In the genomic region with DNA sequence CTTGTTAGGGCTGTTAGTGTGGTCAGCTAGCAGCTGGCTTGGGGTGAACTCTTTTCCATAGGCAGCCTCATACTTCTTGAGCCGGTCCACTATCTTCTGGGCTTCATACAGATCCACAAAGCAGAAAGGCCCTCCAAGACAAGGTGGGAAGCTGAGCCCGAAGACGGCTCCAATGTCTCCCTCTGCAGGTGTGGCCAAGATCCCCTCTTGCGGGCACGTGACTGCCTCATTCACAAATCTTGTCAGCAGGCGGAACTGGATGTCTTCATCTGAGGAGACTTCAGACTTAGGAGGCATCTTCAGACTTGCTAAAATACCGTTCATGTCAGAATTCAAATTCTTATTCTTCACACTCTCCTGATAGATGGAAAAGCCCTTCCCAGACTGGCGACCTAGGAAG, we compare ENCODE assay signal across 34 cellular contexts. TPM values are rescaled to one million over a fixed set of nuclear protein-coding genes. Genes with fewer than 3 reads are reported as not detected.
"Had no signal": no experiment of that assay in that cellular context is flagged by ENCODE, and none has a peak within 500 bp of the region (broad histone marks: within the 10 kb centered on the region; RNA-seq: fewer than 3 reads in every experiment).

No MANE protein-coding gene starts in this region.

- H3K36me3 Mint-ChIP-seq: activated CD8-positive, alpha-beta memory T cell treated with anti-CD3 and anti-CD28 coated beads, Interleukin-2, amount 10 ng/mL, durations not matched to agents 7 days and 5 days; activated naive CD4-positive, alpha-beta T cell treated with anti-CD3 and anti-CD28 coated beads, Interleukin-2, amount 10 ng/mL, durations not matched to agents 7 days and 5 days; activated naive CD4-positive, alpha-beta T cell treated with anti-CD3 and anti-CD28 coated beads, Interleukin-2, amount 50 U/mL, for 24 hours; activated naive CD8-positive, alpha-beta T cell; activated naive CD8-positive, alpha-beta T cell treated with anti-CD3 and anti-CD28 coated beads, Interleukin-2, amount 10 ng/mL, durations not matched to agents 7 days and 5 days had no signal

- H3K9me3 ChIP-seq: ascending aorta, breast epithelium had no signal

- H3K27ac Mint-ChIP-seq: activated CD4-positive, alpha-beta memory T cell treated with anti-CD3 and anti-CD28 coated beads, Interleukin-2, amount 10 ng/mL, durations not matched to agents 7 days and 5 days; activated CD4-positive, alpha-beta T cell treated with anti-CD3 and anti-CD28 coated beads for 36 hours; activated CD4-positive, alpha-beta T cell treated with anti-CD3 and anti-CD28 coated beads, Interleukin-2, amount 10 ng/mL, durations not matched to agents 7 days and 5 days; activated CD8-positive, alpha-beta memory T cell treated with anti-CD3 and anti-CD28 coated beads, Interleukin-2, amount 10 ng/mL, durations not matched to agents 7 days and 5 days; activated CD8-positive, alpha-beta T cell treated with anti-CD3 and anti-CD28 coated beads, Interleukin-2, amount 10 ng/mL, durations not matched to agents 7 days and 5 days; activated naive CD4-positive, alpha-beta T cell treated with anti-CD3 and anti-CD28 coated beads, Interleukin-2, amount 10 ng/mL, durations not matched to agents 7 days and 5 days; activated naive CD4-positive, alpha-beta T cell treated with anti-CD3 and anti-CD28 coated beads, Interleukin-2, amount 50 U/mL, for 24 hours; activated naive CD8-positive, alpha-beta T cell; activated naive CD8-positive, alpha-beta T cell treated with anti-CD3 and anti-CD28 coated beads, Interleukin-2, amount 10 ng/mL, durations not matched to agents 7 days and 5 days; activated naive CD8-positive, alpha-beta T cell treated with anti-CD3 and anti-CD28 coated beads, Interleukin-2, amount 50 U/mL, for 24 hours; activated T-cell treated with anti-CD3 and anti-CD28 coated beads, Interleukin-2, amount 50 U/mL, for 24 hours; activated T-helper 2 cell treated with anti-CD3 and anti-CD28 coated beads, Interferon-gamma antibody, Interleukin-2, Interleukin-4, amounts not matched to agents 10 μg/mL and 5 μg/mL and 100 μg/mL, durations not matched to agents 14 hours and 24 hours and 36 hours; T-helper 1 cell treated with Interleukin-12 subunit alpha and Interleukin-12 subunit beta and Interleukin-4 antibody, amounts not matched to agents 30 μg/mL and 1 μg/mL, for 36 hours; T-helper 2 cell treated with Interferon-gamma antibody and Interleukin-4, amounts not matched to agents 5 μg/mL and 100 μg/mL, for 36 hours had no signal

- DNase-seq: activated CD4-positive, alpha-beta memory T cell treated with anti-CD3 and anti-CD28 coated beads, Interleukin-2, amount 10 ng/mL, durations not matched to agents 7 days and 5 days; activated CD4-positive, alpha-beta T cell treated with anti-CD3 and anti-CD28 coated beads for 1 hour; activated CD4-positive, alpha-beta T cell treated with anti-CD3 and anti-CD28 coated beads for 36 hours; activated CD4-positive, alpha-beta T cell treated with anti-CD3 and anti-CD28 coated beads for 48 hours; activated CD4-positive, alpha-beta T cell treated with anti-CD3 and anti-CD28 coated beads, Interleukin-2, amount 10 ng/mL, durations not matched to agents 7 days and 5 days; activated CD4-positive, alpha-beta T cell treated with anti-CD3 and anti-CD28 coated beads, Interleukin-2, amount 50 U/mL, for 48 hours; activated CD4-positive, CD25-positive, alpha-beta regulatory T cell; activated CD8-positive, alpha-beta memory T cell treated with anti-CD3 and anti-CD28 coated beads for 24 hours; activated CD8-positive, alpha-beta memory T cell treated with anti-CD3 and anti-CD28 coated beads, Interleukin-2, amount 10 ng/mL, durations not matched to agents 7 days and 5 days; activated CD8-positive, alpha-beta memory T cell treated with anti-CD3 and anti-CD28 coated beads, Interleukin-2, amount 50 U/mL, for 48 hours; activated CD8-positive, alpha-beta T cell treated with anti-CD3 and anti-CD28 coated beads, Interleukin-2, amount 10 ng/mL, durations not matched to agents 7 days and 5 days; activated effector memory CD4-positive, alpha-beta T cell treated with Interleukin-2 at 50 U/mL for 16 hours; activated gamma-delta T cell; activated naive CD4-positive, alpha-beta T cell treated with anti-CD3 and anti-CD28 coated beads, Interleukin-2, amount 10 ng/mL, durations not matched to agents 7 days and 5 days; activated naive CD4-positive, alpha-beta T cell treated with Interleukin-2 at 50 U/mL for 16 hours; activated naive CD8-positive, alpha-beta T cell treated with anti-CD3 and anti-CD28 coated beads, Interleukin-2, amount 10 ng/mL, durations not matched to agents 7 days and 5 days; activated naive CD8-positive, alpha-beta T cell treated with anti-CD3 and anti-CD28 coated beads, Interleukin-2, amount 50 U/mL, for 24 hours; activated T-cell treated with anti-CD3 and anti-CD28 coated beads, Interleukin-2, amount 50 U/mL, for 24 hours; activated T-cell treated with anti-CD3 and anti-CD28 coated beads, Interleukin-2, amount 50 U/mL, for 48 hours; brain microvascular endothelial cell; central memory CD4-positive, alpha-beta T cell; T-helper 2 cell; T-helper 9 cell had no signal

- H3K4me1 Mint-ChIP-seq: activated CD4-positive, alpha-beta memory T cell treated with anti-CD3 and anti-CD28 coated beads, Interleukin-2, amount 10 ng/mL, durations not matched to agents 7 days and 5 days; activated CD4-positive, alpha-beta T cell treated with anti-CD3 and anti-CD28 coated beads for 36 hours; activated CD4-positive, alpha-beta T cell treated with anti-CD3 and anti-CD28 coated beads, Interleukin-2, amount 10 ng/mL, durations not matched to agents 7 days and 5 days; activated CD8-positive, alpha-beta memory T cell treated with anti-CD3 and anti-CD28 coated beads, Interleukin-2, amount 10 ng/mL, durations not matched to agents 7 days and 5 days; activated naive CD4-positive, alpha-beta T cell treated with anti-CD3 and anti-CD28 coated beads, Interleukin-2, amount 10 ng/mL, durations not matched to agents 7 days and 5 days; activated naive CD4-positive, alpha-beta T cell treated with anti-CD3 and anti-CD28 coated beads, Interleukin-2, amount 50 U/mL, for 24 hours; activated naive CD8-positive, alpha-beta T cell treated with anti-CD3 and anti-CD28 coated beads, Interleukin-2, amount 10 ng/mL, durations not matched to agents 7 days and 5 days; activated naive CD8-positive, alpha-beta T cell treated with anti-CD3 and anti-CD28 coated beads, Interleukin-2, amount 50 U/mL, for 24 hours had no signal

- H3K4me1 ChIP-seq: breast epithelium had no signal

- ATAC-seq: activated CD4-positive, alpha-beta T cell treated with anti-CD3 and anti-CD28 coated beads for 36 hours; activated CD4-positive, CD25-positive, alpha-beta regulatory T cell treated with anti-CD3 and anti-CD28 coated beads, Interleukin-2, amount 50 U/mL, for 24 hours; activated CD8-positive, alpha-beta memory T cell treated with anti-CD3 and anti-CD28 coated beads, Interleukin-2, amount 10 ng/mL, durations not matched to agents 7 days and 5 days; activated CD8-positive, alpha-beta T cell treated with anti-CD3 and anti-CD28 coated beads, Interleukin-2, amount 10 ng/mL, durations not matched to agents 7 days and 5 days; activated naive CD8-positive, alpha-beta T cell treated with anti-CD3 and anti-CD28 coated beads, Interleukin-2, amount 50 U/mL, for 24 hours had no signal

- H3K27ac ChIP-seq: ascending aorta, brain microvascular endothelial cell, breast epithelium, VCaP had no signal

- H3K27me3 Mint-ChIP-seq: activated naive CD4-positive, alpha-beta T cell treated with anti-CD3 and anti-CD28 coated beads, Interleukin-2, amount 50 U/mL, for 24 hours had no signal

- H3K9me3 Mint-ChIP-seq: activated CD4-positive, alpha-beta memory T cell treated with anti-CD3 and anti-CD28 coated beads, Interleukin-2, amount 10 ng/mL, durations not matched to agents 7 days and 5 days; activated CD4-positive, alpha-beta T cell treated with anti-CD3 and anti-CD28 coated beads, Interleukin-2, amount 10 ng/mL, durations not matched to agents 7 days and 5 days; activated naive CD4-positive, alpha-beta T cell treated with anti-CD3 and anti-CD28 coated beads, Interleukin-2, amount 10 ng/mL, durations not matched to agents 7 days and 5 days; activated naive CD4-positive, alpha-beta T cell treated with anti-CD3 and anti-CD28 coated beads, Interleukin-2, amount 50 U/mL, for 24 hours; activated naive CD8-positive, alpha-beta T cell treated with anti-CD3 and anti-CD28 coated beads, Interleukin-2, amount 10 ng/mL, durations not matched to agents 7 days and 5 days; activated naive CD8-positive, alpha-beta T cell treated with anti-CD3 and anti-CD28 coated beads, Interleukin-2, amount 50 U/mL, for 24 hours; activated T-cell treated with anti-CD3 and anti-CD28 coated beads, Interleukin-2, amount 50 U/mL, for 24 hours; activated T-helper 2 cell treated with anti-CD3 and anti-CD28 coated beads, Interferon-gamma antibody, Interleukin-2, Interleukin-4, amounts not matched to agents 10 μg/mL and 5 μg/mL and 100 μg/mL, durations not matched to agents 14 hours and 24 hours and 36 hours; T-helper 1 cell treated with Interleukin-12 subunit alpha and Interleukin-12 subunit beta and Interleukin-4 antibody, amounts not matched to agents 30 μg/mL and 1 μg/mL, for 36 hours; T-helper 2 cell treated with Interferon-gamma antibody and Interleukin-4, amounts not matched to agents 5 μg/mL and 100 μg/mL, for 36 hours had no signal

- H3K36me3 ChIP-seq: brain microvascular endothelial cell, breast epithelium had no signal

- H3K4me3 ChIP-seq: ascending aorta, breast epithelium had no signal

- FAIRE-seq: colon, TTC549 had no signal

- H3K4me3 Mint-ChIP-seq: activated CD4-positive, alpha-beta memory T cell treated with anti-CD3 and anti-CD28 coated beads, Interleukin-2, amount 10 ng/mL, durations not matched to agents 7 days and 5 days; activated CD4-positive, alpha-beta T cell treated with anti-CD3 and anti-CD28 coated beads for 36 hours; activated CD4-positive, alpha-beta T cell treated with anti-CD3 and anti-CD28 coated beads, Interleukin-2, amount 10 ng/mL, durations not matched to agents 7 days and 5 days; activated CD8-positive, alpha-beta memory T cell treated with anti-CD3 and anti-CD28 coated beads, Interleukin-2, amount 10 ng/mL, durations not matched to agents 7 days and 5 days; activated CD8-positive, alpha-beta T cell treated with anti-CD3 and anti-CD28 coated beads, Interleukin-2, amount 10 ng/mL, durations not matched to agents 7 days and 5 days; activated naive CD4-positive, alpha-beta T cell treated with anti-CD3 and anti-CD28 coated beads, Interleukin-2, amount 10 ng/mL, durations not matched to agents 7 days and 5 days; activated naive CD4-positive, alpha-beta T cell treated with anti-CD3 and anti-CD28 coated beads, Interleukin-2, amount 50 U/mL, for 24 hours; activated naive CD8-positive, alpha-beta T cell; activated naive CD8-positive, alpha-beta T cell treated with anti-CD3 and anti-CD28 coated beads, Interleukin-2, amount 10 ng/mL, durations not matched to agents 7 days and 5 days; activated naive CD8-positive, alpha-beta T cell treated with anti-CD3 and anti-CD28 coated beads, Interleukin-2, amount 50 U/mL, for 24 hours; activated T-cell treated with anti-CD3 and anti-CD28 coated beads, Interleukin-2, amount 50 U/mL, for 24 hours; T-helper 1 cell treated with Interleukin-12 subunit alpha and Interleukin-12 subunit beta and Interleukin-4 antibody, amounts not matched to agents 30 μg/mL and 1 μg/mL, for 36 hours; T-helper 2 cell treated with Interferon-gamma antibody and Interleukin-4, amounts not matched to agents 5 μg/mL and 100 μg/mL, for 36 hours had no signal

- H3K27me3 ChIP-seq: ascending aorta, brain microvascular endothelial cell, breast epithelium had no signal

RNA-seq across cellular contexts. Expression of a gene that starts 25.3 kb away (rescaled TPM):
- total RNA-seq: activated CD4-positive, alpha-beta memory T cell treated with anti-CD3 and anti-CD28 coated beads, Interleukin-2, amount 10 ng/mL, durations not matched to agents 7 days and 5 days; activated CD4-positive, alpha-beta T cell treated with anti-CD3 and anti-CD28 coated beads for 36 hours; activated CD4-positive, alpha-beta T cell treated with anti-CD3 and anti-CD28 coated beads, Interleukin-2, amount 10 ng/mL, durations not matched to agents 7 days and 5 days; activated CD8-positive, alpha-beta memory T cell treated with anti-CD3 and anti-CD28 coated beads, Interleukin-2, amount 10 ng/mL, durations not matched to agents 7 days and 5 days; activated CD8-positive, alpha-beta T cell treated with anti-CD3 and anti-CD28 coated beads, Interleukin-2, amount 10 ng/mL, durations not matched to agents 7 days and 5 days; activated naive CD8-positive, alpha-beta T cell treated with anti-CD3 and anti-CD28 coated beads, Interleukin-2, amount 10 ng/mL, durations not matched to agents 7 days and 5 days had no signal
